ENCODE assay signal across 8 cellular contexts in the genomic region with DNA sequence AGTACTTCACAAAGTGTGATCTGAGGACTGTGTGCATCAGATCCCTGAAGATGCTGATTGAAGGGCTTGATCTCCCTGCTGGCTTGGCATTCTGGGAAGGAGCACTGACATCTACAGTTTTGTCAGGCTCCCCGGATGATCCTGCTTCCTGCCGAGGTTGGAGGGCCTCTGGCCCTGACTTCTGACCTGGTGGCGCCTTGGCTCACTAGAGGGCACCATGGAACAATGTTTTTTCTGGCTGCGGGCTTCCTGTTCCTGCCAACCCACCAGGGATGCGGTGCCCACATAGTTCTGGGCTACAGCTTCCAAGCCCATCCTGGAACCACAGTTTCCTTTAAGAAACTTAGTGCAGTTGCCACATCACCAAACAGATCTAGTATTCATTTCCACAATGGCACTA. TPM values are rescaled to one million over a fixed set of nuclear protein-coding genes. Genes with fewer than 3 reads are reported as not detected.
A peak's percentile ranks its signal among the peaks of the same experiment; 100 is the strongest.
DNase-seq lines count a peak whose midpoint lies in the region; ATAC-seq and TF ChIP-seq lines count a peak whose summit lies in the region.

No MANE protein-coding gene starts in this region.

- H3K36me3 ChIP-seq in HCT116 (ENCODE audit: control insufficient read depth in 1 of 2, insufficient read depth in 2 of 2, low read length in 2 of 2), result no peaks in the 10 kb centered on the region
- H3K36me3 ChIP-seq in suprapubic skin, result no peaks in the 10 kb centered on the region

- H3K4me1 ChIP-seq in HCT116 (ENCODE audit: control insufficient read depth in 1 of 2, insufficient read depth in 2 of 2, low read length in 2 of 2) (peaks cover 12 to 44% of the 10 kb centered on the region in 2 experiments), suprapubic skin (peaks cover 54% of the 10 kb centered on the region)

- RAD21 ChIA-PET in HCT116 (lab: Charles Lee; ENCODE audit: low non-redundant PET in 1 of 2, low total read pairs in 2 of 2, uncharacterized antibody in 2 of 2, unreplicated experiment in 2 of 2), result no interaction called here

- H4K20me1 ChIP-seq in HCT116 (ENCODE audit: insufficient read depth), result no peaks in the 10 kb centered on the region

- H3K9me2 ChIP-seq in HCT116 (ENCODE audit: insufficient read depth), result no peaks in the 10 kb centered on the region

- TF ChIP-seq EP300 in suprapubic skin (IDR thresholded peaks at IDR 0.05), result no peak

- H2AFZ ChIP-seq in HCT116 (ENCODE audit: low read depth, low read length, poor library complexity, severe bottlenecking), result peak overlapping the region; percentile 98

- peak; percentile 74 for TF ChIP-seq RAD21 in HCT116 (IDR thresholded peaks at IDR 0.05; ENCODE audit: low read depth)

- intact Hi-C loops in HCT116 (cut with micrococcal nuclease), result no loop called here

- WGBS in suprapubic skin, result 50% methylated on average over 5 of the region's 5 CpGs

- POLR2A ChIA-PET in HCT116 (lab: Charles Lee), result no interaction called here

- DNase-seq in AG08395 (ENCODE audit: low spot score) (peak; percentile 38), HCT116 (ENCODE audit: low read depth, low spot score) (no peak), SKM-1 treated with dmso at 0.1 percent for 144 hours (lab: John Stamatoyannopoulos, UW; ENCODE audit: unreplicated experiment) (peak; percentile 56), iPS-NIHi11 (ENCODE audit: low spot score) (peak; percentile 51), NCI-H2227 (lab: John Stamatoyannopoulos, UW; ENCODE audit: unreplicated experiment) (no peak), suprapubic skin (ENCODE audit: low spot score in 2 of 2) (no peak), NCI-H1930 (lab: John Stamatoyannopoulos, UW) (no peak)

- TF ChIP-seq POLR2A in HCT116 (IDR thresholded peaks at IDR 0.05; ENCODE audit: borderline replicate concordance, extremely low read depth, insufficient read depth, insufficient read length) (no peak), suprapubic skin (IDR thresholded peaks at IDR 0.05) (no peak)

- H3K4me2 ChIP-seq in HCT116 (ENCODE audit: low read length), result peak overlapping the region; percentile 8

- no peaks in the 10 kb centered on the region for H3K9me3 ChIP-seq in HCT116 (ENCODE audit: control insufficient read depth in 1 of 2, insufficient read depth in 1 of 2, low read depth in 1 of 2, low read length in 2 of 2)
- no peaks in the 10 kb centered on the region for H3K9me3 ChIP-seq in suprapubic skin

- TF ChIP-seq CTCF in HCT116 (IDR thresholded peaks at IDR 0.05 in 2 of 3, conservative IDR thresholded peaks at IDR 0.05 in 1 of 3; ENCODE audit: borderline replicate concordance in 1 of 3, insufficient read depth in 1 of 3, low read depth in 2 of 3, low read length in 2 of 3), result peak; percentile 41 to 59 (median 46); a peak in 4 of 6 replicates
- TF ChIP-seq CTCF in suprapubic skin (IDR thresholded peaks at IDR 0.05), result no peak

- no peak overlapping the region for H3K4me3 ChIP-seq in HCT116 (replicated peaks in 1 of 2; ENCODE audit: low read depth in 1 of 2, low read length in 2 of 2)
- H3K4me3 ChIP-seq in suprapubic skin, result no peak overlapping the region

- H3K27ac ChIP-seq in HCT116 (ENCODE audit: low read depth, low read length) (no peak overlapping the region), suprapubic skin (no peak overlapping the region)

- CTCF ChIA-PET in HCT116 (lab: Charles Lee), result interaction anchor here (0.9 kb wide), 1 partner anchor 23 kb away, joined by 3 read pairs; no protein-coding TSS in a partner anchor

- H3K9ac ChIP-seq in HCT116 (ENCODE audit: low read length), result no peak overlapping the region

- ATAC-seq in HCT116, result peak; percentile 67
- ATAC-seq in GM21723 (IDR thresholded peaks at IDR 0.05; ENCODE audit: unreplicated experiment), result no peak

- BruUV-seq in HCT116 (replicated peaks; lab: Mats Ljungman, UMichigan), result no TSS peak

- H3K27me3 ChIP-seq in HCT116 (ENCODE audit: insufficient read depth, low read length) (no peaks in the 10 kb centered on the region), suprapubic skin (no peaks in the 10 kb centered on the region)

- no peaks in the 10 kb centered on the region for H3K79me2 ChIP-seq in HCT116 (ENCODE audit: insufficient read depth, low read length)

TF ChIP-seq in HCT116, 20 proteins besides CTCF, POLR2A, EP300 and RAD21:
- TF ChIP-seq CEBPB (IDR thresholded peaks at IDR 0.05; ENCODE audit: low read depth) (no peak), JUND (IDR thresholded peaks at IDR 0.05) (no peak), TCF7L2 (IDR thresholded peaks at IDR 0.05; ENCODE audit: borderline replicate concordance, extremely low read depth, insufficient read depth, insufficient read length) (no peak), SRF (IDR thresholded peaks at IDR 0.05; ENCODE audit: low read depth) (no peak), SIN3A (IDR thresholded peaks at IDR 0.05; ENCODE audit: low read depth) (no peak), EZH2 (IDR thresholded peaks at IDR 0.05) (no peak), CBX3 (IDR thresholded peaks at IDR 0.05; ENCODE audit: low read depth) (no peak), YY1 (IDR thresholded peaks at IDR 0.05; ENCODE audit: extremely low read depth, insufficient replicate concordance, low read depth, low read length) (no peak), FOSL1 (IDR thresholded peaks at IDR 0.05; ENCODE audit: low read depth) (no peak), ZFX (IDR thresholded peaks at IDR 0.05) (no peak), ZNF274 (IDR thresholded peaks at IDR 0.05; ENCODE audit: low read depth, low read length) (no peak), ELF1 (IDR thresholded peaks at IDR 0.05; ENCODE audit: borderline replicate concordance, low read depth) (no peak), SP1 (IDR thresholded peaks at IDR 0.05; ENCODE audit: low read depth) (no peak)
- TF ChIP-seq, protein P1, sequence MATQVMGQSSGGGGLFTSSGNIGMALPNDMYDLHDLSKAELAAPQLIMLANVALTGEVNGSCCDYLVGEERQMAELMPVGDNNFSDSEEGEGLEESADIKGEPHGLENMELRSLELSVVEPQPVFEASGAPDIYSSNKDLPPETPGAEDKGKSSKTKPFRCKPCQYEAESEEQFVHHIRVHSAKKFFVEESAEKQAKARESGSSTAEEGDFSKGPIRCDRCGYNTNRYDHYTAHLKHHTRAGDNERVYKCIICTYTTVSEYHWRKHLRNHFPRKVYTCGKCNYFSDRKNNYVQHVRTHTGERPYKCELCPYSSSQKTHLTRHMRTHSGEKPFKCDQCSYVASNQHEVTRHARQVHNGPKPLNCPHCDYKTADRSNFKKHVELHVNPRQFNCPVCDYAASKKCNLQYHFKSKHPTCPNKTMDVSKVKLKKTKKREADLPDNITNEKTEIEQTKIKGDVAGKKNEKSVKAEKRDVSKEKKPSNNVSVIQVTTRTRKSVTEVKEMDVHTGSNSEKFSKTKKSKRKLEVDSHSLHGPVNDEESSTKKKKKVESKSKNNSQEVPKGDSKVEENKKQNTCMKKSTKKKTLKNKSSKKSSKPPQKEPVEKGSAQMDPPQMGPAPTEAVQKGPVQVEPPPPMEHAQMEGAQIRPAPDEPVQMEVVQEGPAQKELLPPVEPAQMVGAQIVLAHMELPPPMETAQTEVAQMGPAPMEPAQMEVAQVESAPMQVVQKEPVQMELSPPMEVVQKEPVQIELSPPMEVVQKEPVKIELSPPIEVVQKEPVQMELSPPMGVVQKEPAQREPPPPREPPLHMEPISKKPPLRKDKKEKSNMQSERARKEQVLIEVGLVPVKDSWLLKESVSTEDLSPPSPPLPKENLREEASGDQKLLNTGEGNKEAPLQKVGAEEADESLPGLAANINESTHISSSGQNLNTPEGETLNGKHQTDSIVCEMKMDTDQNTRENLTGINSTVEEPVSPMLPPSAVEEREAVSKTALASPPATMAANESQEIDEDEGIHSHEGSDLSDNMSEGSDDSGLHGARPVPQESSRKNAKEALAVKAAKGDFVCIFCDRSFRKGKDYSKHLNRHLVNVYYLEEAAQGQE (IDR thresholded peaks at IDR 0.05; ENCODE audit: low read depth), result no peak
- TF ChIP-seq, protein P2, sequence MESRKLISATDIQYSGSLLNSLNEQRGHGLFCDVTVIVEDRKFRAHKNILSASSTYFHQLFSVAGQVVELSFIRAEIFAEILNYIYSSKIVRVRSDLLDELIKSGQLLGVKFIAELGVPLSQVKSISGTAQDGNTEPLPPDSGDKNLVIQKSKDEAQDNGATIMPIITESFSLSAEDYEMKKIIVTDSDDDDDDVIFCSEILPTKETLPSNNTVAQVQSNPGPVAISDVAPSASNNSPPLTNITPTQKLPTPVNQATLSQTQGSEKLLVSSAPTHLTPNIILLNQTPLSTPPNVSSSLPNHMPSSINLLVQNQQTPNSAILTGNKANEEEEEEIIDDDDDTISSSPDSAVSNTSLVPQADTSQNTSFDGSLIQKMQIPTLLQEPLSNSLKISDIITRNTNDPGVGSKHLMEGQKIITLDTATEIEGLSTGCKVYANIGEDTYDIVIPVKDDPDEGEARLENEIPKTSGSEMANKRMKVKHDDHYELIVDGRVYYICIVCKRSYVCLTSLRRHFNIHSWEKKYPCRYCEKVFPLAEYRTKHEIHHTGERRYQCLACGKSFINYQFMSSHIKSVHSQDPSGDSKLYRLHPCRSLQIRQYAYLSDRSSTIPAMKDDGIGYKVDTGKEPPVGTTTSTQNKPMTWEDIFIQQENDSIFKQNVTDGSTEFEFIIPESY (IDR thresholded peaks at IDR 0.05; ENCODE audit: extremely low read depth, insufficient replicate concordance, low read length), result no peak
- TF ChIP-seq, protein P3, sequence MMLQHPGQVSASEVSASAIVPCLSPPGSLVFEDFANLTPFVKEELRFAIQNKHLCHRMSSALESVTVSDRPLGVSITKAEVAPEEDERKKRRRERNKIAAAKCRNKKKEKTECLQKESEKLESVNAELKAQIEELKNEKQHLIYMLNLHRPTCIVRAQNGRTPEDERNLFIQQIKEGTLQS (IDR thresholded peaks at IDR 0.05), result no peak
- TF ChIP-seq, protein P4, sequence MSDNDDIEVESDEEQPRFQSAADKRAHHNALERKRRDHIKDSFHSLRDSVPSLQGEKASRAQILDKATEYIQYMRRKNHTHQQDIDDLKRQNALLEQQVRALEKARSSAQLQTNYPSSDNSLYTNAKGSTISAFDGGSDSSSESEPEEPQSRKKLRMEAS (IDR thresholded peaks at IDR 0.05), result no peak

RNA-seq across cellular contexts. Expression of a gene that starts 38.8 kb away (rescaled TPM):
- total RNA-seq in HCT116 (2021; ENCODE audit: unreplicated experiment), result 11.7 TPM
- 3.4 and 4.8 TPM in 2 replicates for polyA plus RNA-seq in HCT116 (2012)
- 10 to 100 TPM; 31.8 to 48.3 (median 37.8) TPM for total RNA-seq in suprapubic skin

Comparison
In these comparisons a context has a peak if more than half of its experiments do, and no peak if none do; other contexts are left out.
1. DNase-seq: peak in AG08395 (single experiment), SKM-1 treated with dmso at 0.1 percent for 144 hours (single experiment) and iPS-NIHi11 (single experiment); none in HCT116 (single experiment), NCI-H2227 (single experiment), suprapubic skin (0 of 2) and NCI-H1930 (0 of 2).
2. CTCF ChIP-seq: peak in HCT116 (3 of 3); none in suprapubic skin (0 of 2).